Comparison of ENCODE assay signal across 1 cellular context in genomic region chr7:151862606-151863381, GRCh38.
TF ChIP-seq lines count a peak whose summit lies in the region.

No MANE protein-coding gene starts in this region.

TF ChIP-seq in H1, 55 proteins besides CTCF, POLR2A, EP300 and RAD21:
- TF ChIP-seq CHD7 (IDR thresholded peaks at IDR 0.05; ENCODE audit: insufficient replicate concordance, low read length) (no peak), NRF1 (IDR thresholded peaks at IDR 0.05; ENCODE audit: low read depth, low read length) (no peak), TBP (IDR thresholded peaks at IDR 0.05; ENCODE audit: low read depth, low read length) (no peak), JUND (IDR thresholded peaks at IDR 0.05; ENCODE audit: low read length) (no peak), HDAC2 (IDR thresholded peaks at IDR 0.05; ENCODE audit: borderline replicate concordance in 1 of 2, low read depth in 2 of 2, low read length in 2 of 2) (no peak), SUZ12 (IDR thresholded peaks at IDR 0.05; ENCODE audit: low read length) (no peak), ATF2 (IDR thresholded peaks at IDR 0.05; ENCODE audit: low read length) (no peak)
